ENCODE assay signal across 26 cellular contexts in genomic region chr14:74314576-74314975, GRCh38. TPM values are rescaled to one million over a fixed set of nuclear protein-coding genes. Genes with fewer than 3 reads are reported as not detected.
"Had no signal": no experiment of that assay in that cellular context is flagged by ENCODE, and none has a peak within 500 bp of the region (broad histone marks: within the 10 kb centered on the region; RNA-seq: fewer than 3 reads in every experiment).

No MANE protein-coding gene starts in this region.

- ATAC-seq: activated T-cell treated with anti-CD3 and anti-CD28 coated beads, Interleukin-2, amount 50 U/mL, for 4 hours; K562; T-helper 17 cell had no signal

- H3K36me3 ChIP-seq: brain microvascular endothelial cell, cardiac muscle cell, Peyer's patch had no signal

- DNase-seq: activated B cell treated with CpG ODN at 0.5 μM for 24 hours; activated CD4-positive, alpha-beta memory T cell treated with anti-CD3 and anti-CD28 coated beads for 36 hours; activated CD4-positive, alpha-beta T cell treated with anti-CD3 and anti-CD28 coated beads, Interleukin-2, amount 10 ng/mL, durations not matched to agents 7 days and 5 days; activated CD8-positive, alpha-beta memory T cell treated with anti-CD3 and anti-CD28 coated beads for 24 hours; activated effector memory CD4-positive, alpha-beta T cell treated with anti-CD3 and anti-CD28 coated beads, Interleukin-2, amount 50 U/mL, for 16 hours; activated naive CD4-positive, alpha-beta T cell treated with anti-CD3 and anti-CD28 coated beads for 36 hours; activated T-cell treated with anti-CD3 and anti-CD28 coated beads, Interleukin-2, amount 50 U/mL, for 4 hours; brain microvascular endothelial cell; Karpas-422; NCI-H1048; NCI-H146; NCI-H187 treated with DMSO at 0.1 percent for 48 hours; NCI-H2081 treated with DMSO at 0.1 percent for 48 hours; NCI-H2227 treated with DMSO at 0.1 percent for 48 hours; NCI-H446 treated with DMSO at 0.1 percent for 48 hours; NCI-H526; NK-92 treated with Interleukin-12 subunit alpha and Interleukin-12 subunit beta, amount 100 ng/mL, for 24 hours; OCI-M1; Peyer's patch; SHP77 treated with DMSO at 0.1 percent for 48 hours; T-helper 17 cell; T-helper 9 cell had no signal

- H3K9me3 ChIP-seq: Peyer's patch had no signal

- H3K4me3 ChIP-seq: cardiac muscle cell, K562, Peyer's patch had no signal

- H3K4me1 ChIP-seq: Peyer's patch had no signal

- H3K27ac ChIP-seq: brain microvascular endothelial cell, cardiac muscle cell, Peyer's patch had no signal

- H3K27me3 ChIP-seq: brain microvascular endothelial cell, cardiac muscle cell, Peyer's patch had no signal

RNA-seq across cellular contexts. Expression of gene VRTN, which starts 33.7 kb away (rescaled TPM):
- total RNA-seq: activated B cell treated with CpG ODN at 0.5 μM for 24 hours; activated CD4-positive, alpha-beta memory T cell treated with anti-CD3 and anti-CD28 coated beads for 36 hours; activated CD4-positive, alpha-beta T cell treated with anti-CD3 and anti-CD28 coated beads, Interleukin-2, amount 10 ng/mL, durations not matched to agents 7 days and 5 days; activated naive CD4-positive, alpha-beta T cell treated with anti-CD3 and anti-CD28 coated beads for 36 hours; SK-MEL-5; T-helper 17 cell had no signal
- polyA plus RNA-seq: adipose tissue had no signal
